Comparison of ENCODE assay signal across 20 cellular contexts in genomic region chr3:15497984-15498383, GRCh38. TPM values are rescaled to one million over a fixed set of nuclear protein-coding genes. Genes with fewer than 3 reads are reported as not detected.
A peak's percentile ranks its signal among the peaks of the same experiment; 100 is the strongest.
DNase-seq lines count a peak whose midpoint lies in the region; ATAC-seq and TF ChIP-seq lines count a peak whose summit lies in the region.
"Had no signal": no experiment of that assay in that cellular context is flagged by ENCODE, and none has a peak within 500 bp of the region (broad histone marks: within the 10 kb centered on the region; RNA-seq: fewer than 3 reads in every experiment).

No MANE protein-coding gene starts in this region.

- DNase-seq in NCI-H2029 (lab: John Stamatoyannopoulos, UW) (peak; percentile 14), NCI-H2029 treated with DMSO at 0.1 percent for 48 hours (lab: John Stamatoyannopoulos, UW) (no peak), left ventricle myocardium superior (peak; percentile 40), right atrium auricular region (ENCODE audit: low spot score) (no peak), colonic mucosa (no peak), amniotic stem cell (lab: John Stamatoyannopoulos, UW) (no peak)
- DNase-seq: Caco-2, GOT3, IMR-90, NCI-H1436 treated with DMSO at 0.1 percent for 48 hours, NCI-H2081, NCI-H345, NCI-H748 treated with DMSO at 0.1 percent for 48 hours, PC-3, RPMI8226, SHP77 treated with DMSO at 0.1 percent for 48 hours had no signal

- H3K9me3 Mint-ChIP-seq in brain, result no peaks in the 10 kb centered on the region

- no peak overlapping the region for H3K4me3 Mint-ChIP-seq in brain
- H3K4me3 Mint-ChIP-seq: B cell had no signal

- H3K27ac ChIP-seq in right atrium auricular region, result no peak overlapping the region
- H3K27ac ChIP-seq in skeletal muscle tissue (ENCODE audit: low read depth, low read length), result peak overlapping the region; percentile 82
- no peak overlapping the region for H3K27ac ChIP-seq in colonic mucosa

- intact Hi-C loops in left ventricle myocardium superior (cut with micrococcal nuclease), result no loop called here
- intact Hi-C loops in colonic mucosa (cut with DNase I), result no loop called here

- peak; percentile 25 for ATAC-seq in left ventricle myocardium superior
- ATAC-seq: PC-3 had no signal

- no peaks in the 10 kb centered on the region for H3K27me3 ChIP-seq in right atrium auricular region
- no peaks in the 10 kb centered on the region for H3K27me3 ChIP-seq in skeletal muscle tissue (ENCODE audit: control insufficient read depth in 3 of 3, insufficient read depth in 3 of 3, low read length in 3 of 3)
- H3K27me3 ChIP-seq in colonic mucosa, result no peaks in the 10 kb centered on the region

- H3K4me3 ChIP-seq in right atrium auricular region (no peak overlapping the region), skeletal muscle tissue (ENCODE audit: low read length in 3 of 3) (peak overlapping the region; percentile 48 to 66 (median 57)), colonic mucosa (no peak overlapping the region)

- no peaks in the 10 kb centered on the region for H3K36me3 Mint-ChIP-seq in brain

- no peak for TF ChIP-seq CTCF in right atrium auricular region (IDR thresholded peaks at IDR 0.05)
- no peak for TF ChIP-seq CTCF in brain (conservative IDR thresholded peaks at IDR 0.05)
- TF ChIP-seq CTCF in colonic mucosa (IDR thresholded peaks at IDR 0.05), result no peak

- peak overlapping the region; percentile 47 to 58 (median 57) for H3K9ac ChIP-seq in skeletal muscle tissue (ENCODE audit: low read depth in 1 of 3, low read length in 3 of 3)
- no peak overlapping the region for H3K9ac ChIP-seq in colonic mucosa (ENCODE audit: low read depth in 2 of 2, low read length in 2 of 2)

- no peaks in the 10 kb centered on the region for H3K27me3 Mint-ChIP-seq in brain
- H3K27me3 Mint-ChIP-seq: B cell had no signal

- H3K9me3 ChIP-seq in right atrium auricular region (no peaks in the 10 kb centered on the region), skeletal muscle tissue (ENCODE audit: control insufficient read depth in 3 of 3, low read length in 3 of 3) (no peaks in the 10 kb centered on the region), colonic mucosa (no peaks in the 10 kb centered on the region)
- H3K9me3 ChIP-seq: Caco-2 had no signal

- H3K27ac Mint-ChIP-seq in brain, result peak overlapping the region in 3 of 5 experiments; percentile 65 to 80 (median 69)
- H3K27ac Mint-ChIP-seq: B cell had no signal

- H3K4me1 ChIP-seq in right atrium auricular region, result peaks cover 0 to 46% of the 10 kb centered on the region in 2 donors
- peaks cover 64 to 80% (median 66%) of the 10 kb centered on the region in 3 donors for H3K4me1 ChIP-seq in skeletal muscle tissue (ENCODE audit: control insufficient read depth in 3 of 3, insufficient read depth in 3 of 3, low read length in 3 of 3)
- H3K4me1 ChIP-seq in colonic mucosa, result no peaks in the 10 kb centered on the region
- H3K4me1 ChIP-seq: Caco-2 had no signal

- H3K4me1 Mint-ChIP-seq in brain, result peaks cover 54% of the 10 kb centered on the region
- H3K4me1 Mint-ChIP-seq: B cell had no signal

- no peaks in the 10 kb centered on the region for H3K36me3 ChIP-seq in right atrium auricular region
- H3K36me3 ChIP-seq in skeletal muscle tissue (ENCODE audit: control insufficient read depth in 3 of 3, insufficient read depth in 3 of 3, low read length in 3 of 3), result no peaks in the 10 kb centered on the region
- H3K36me3 ChIP-seq in colonic mucosa, result no peaks in the 10 kb centered on the region

RNA-seq across cellular contexts. Expression of gene COLQ, which starts 23.5 kb away (rescaled TPM):
- total RNA-seq in left ventricle myocardium superior, result 0.99 TPM
- 10 to 100 TPM; 24.3 to 38.3 TPM for total RNA-seq in right atrium auricular region
- 0.44 TPM for polyA plus RNA-seq in brain (ENCODE audit: insufficient read depth, low read depth, low replicate concordance)
- 14.1 TPM for total RNA-seq in skeletal muscle tissue
- total RNA-seq in colonic mucosa, result under 1 TPM; 0.79 to 0.85 TPM
- total RNA-seq: A172, Caco-2 had no signal

Comparison
In these comparisons a context has a peak if more than half of its experiments do, and no peak if none do; other contexts are left out.
1. DNase-seq: peak in NCI-H2029 (single experiment) and left ventricle myocardium superior (single experiment); none in NCI-H2029 treated with DMSO at 0.1 percent for 48 hours (single experiment), right atrium auricular region (single experiment), colonic mucosa (single experiment) and amniotic stem cell (single experiment).
2. H3K4me3 ChIP-seq: peak in skeletal muscle tissue (3 of 3); none in right atrium auricular region (0 of 2) and colonic mucosa (single experiment).
3. H3K9ac ChIP-seq: peak in skeletal muscle tissue (3 of 3); none in colonic mucosa (0 of 2).